9 cellular contexts compared by ENCODE assay signal in the genomic region with DNA sequence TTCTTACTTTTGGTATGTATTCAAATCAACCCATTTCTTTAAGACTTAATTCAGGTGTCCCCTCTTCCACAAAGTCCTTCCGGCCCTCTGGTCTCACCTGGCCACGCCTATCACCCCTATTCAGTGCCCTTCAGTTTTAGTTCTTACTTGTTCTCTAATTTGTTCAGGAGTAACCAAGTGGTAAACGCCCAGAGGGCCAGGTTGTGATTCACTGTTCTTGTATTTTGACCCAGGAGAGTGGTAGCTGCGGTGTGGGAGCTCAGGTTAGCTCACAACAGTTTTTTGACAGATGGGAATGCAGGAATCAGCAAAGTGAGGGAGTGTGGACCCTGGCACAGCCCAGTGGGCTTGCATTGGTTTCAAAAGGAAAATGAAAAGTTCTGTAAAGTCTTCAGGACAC.
DNase-seq lines count a peak whose midpoint lies in the region; ATAC-seq and TF ChIP-seq lines count a peak whose summit lies in the region.
"Had no signal": no experiment of that assay in that cellular context is flagged by ENCODE, and none has a peak within 500 bp of the region (broad histone marks: within the 10 kb centered on the region; RNA-seq: fewer than 3 reads in every experiment).

No MANE protein-coding gene starts in this region.

- H3K4me3 Mint-ChIP-seq in activated T-cell treated with anti-CD3 and anti-CD28 coated beads, Interleukin-2, amount 50 U/mL, for 24 hours: no peak overlapping the region
- peak overlapping the region; percentile 42 for H3K4me3 Mint-ChIP-seq in activated CD4-positive, alpha-beta memory T cell treated with anti-CD3 and anti-CD28 coated beads for 36 hours
- no peak overlapping the region for H3K4me3 Mint-ChIP-seq in type B pancreatic cell

- peaks cover 5% of the 10 kb centered on the region for H3K4me1 ChIP-seq in foreskin keratinocyte

- no peak overlapping the region for H3K27ac ChIP-seq in foreskin keratinocyte
- H3K27ac ChIP-seq: SJSA1 had no signal

- POLR2A ChIA-PET in activated CD4-positive, alpha-beta memory T cell treated with anti-CD3 and anti-CD28 coated beads for 36 hours (lab: Charles Lee): interaction anchor here (0.6 to 1.5 kb wide), 6 partner anchors 9 to 162 kb away, joined by 3 to 8 read pairs (median 4); no protein-coding TSS in a partner anchor

- CTCF ChIA-PET in activated CD4-positive, alpha-beta memory T cell treated with anti-CD3 and anti-CD28 coated beads for 36 hours (lab: Charles Lee): interaction anchor here (0.6 to 8.1 kb wide), 61 partner anchors 10 to 437 kb away, joined by 3 to 153 read pairs (median 6); a partner anchor contains a TSS

- ATAC-seq in foreskin keratinocyte (peak; percentile 89), HG03196 (IDR thresholded peaks at IDR 0.05; ENCODE audit: unreplicated experiment) (no peak)

- no peaks in the 10 kb centered on the region for H3K27me3 Mint-ChIP-seq in activated T-cell treated with anti-CD3 and anti-CD28 coated beads, Interleukin-2, amount 50 U/mL, for 24 hours
- H3K27me3 Mint-ChIP-seq in activated CD4-positive, alpha-beta memory T cell treated with anti-CD3 and anti-CD28 coated beads for 36 hours: no peaks in the 10 kb centered on the region
- H3K27me3 Mint-ChIP-seq in type B pancreatic cell: no peaks in the 10 kb centered on the region

- H3K9me3 Mint-ChIP-seq in activated T-cell treated with anti-CD3 and anti-CD28 coated beads, Interleukin-2, amount 50 U/mL, for 24 hours: no peaks in the 10 kb centered on the region
- no peaks in the 10 kb centered on the region for H3K9me3 Mint-ChIP-seq in activated CD4-positive, alpha-beta memory T cell treated with anti-CD3 and anti-CD28 coated beads for 36 hours
- H3K9me3 Mint-ChIP-seq in type B pancreatic cell: no peaks in the 10 kb centered on the region

- intact Hi-C loops in activated CD4-positive, alpha-beta memory T cell treated with anti-CD3 and anti-CD28 coated beads for 36 hours (cut with micrococcal nuclease): loop anchor here (5.0 to 10.0 kb wide), 3 partner anchors 300 to 523 kb away; a partner anchor contains a TSS

- no peaks in the 10 kb centered on the region for H3K36me3 Mint-ChIP-seq in activated T-cell treated with anti-CD3 and anti-CD28 coated beads, Interleukin-2, amount 50 U/mL, for 24 hours (ENCODE audit: low read depth)
- no peaks in the 10 kb centered on the region for H3K36me3 Mint-ChIP-seq in activated CD4-positive, alpha-beta memory T cell treated with anti-CD3 and anti-CD28 coated beads for 36 hours
- no peaks in the 10 kb centered on the region for H3K36me3 Mint-ChIP-seq in type B pancreatic cell

- H3K27me3 ChIP-seq in foreskin keratinocyte: no peaks in the 10 kb centered on the region
- H3K27me3 ChIP-seq: SJSA1 had no signal

- TF ChIP-seq CTCF in foreskin keratinocyte (conservative IDR thresholded peaks at IDR 0.05): no peak
- TF ChIP-seq CTCF in type B pancreatic cell (conservative IDR thresholded peaks at IDR 0.05): no peak

- H3K27ac Mint-ChIP-seq in activated T-cell treated with anti-CD3 and anti-CD28 coated beads, Interleukin-2, amount 50 U/mL, for 24 hours: peak overlapping the region; percentile 55
- peak overlapping the region; percentile 86 for H3K27ac Mint-ChIP-seq in activated CD4-positive, alpha-beta memory T cell treated with anti-CD3 and anti-CD28 coated beads for 36 hours
- peak overlapping the region; percentile 30 for H3K27ac Mint-ChIP-seq in type B pancreatic cell

- H3K4me1 Mint-ChIP-seq in activated T-cell treated with anti-CD3 and anti-CD28 coated beads, Interleukin-2, amount 50 U/mL, for 24 hours (ENCODE audit: low read depth): peaks cover 61% of the 10 kb centered on the region
- H3K4me1 Mint-ChIP-seq in activated CD4-positive, alpha-beta memory T cell treated with anti-CD3 and anti-CD28 coated beads for 36 hours (ENCODE audit: low read depth): peaks cover 69% of the 10 kb centered on the region
- peaks cover 24% of the 10 kb centered on the region for H3K4me1 Mint-ChIP-seq in type B pancreatic cell (ENCODE audit: unreplicated experiment)

- DNase-seq in activated T-cell treated with anti-CD3 and anti-CD28 coated beads, Interleukin-2, amount 50 U/mL, for 24 hours: peak; percentile 40
- no peak for DNase-seq in activated T-cell treated with anti-CD3 and anti-CD28 coated beads, Interleukin-2, amount 50 U/mL, for 1 hour
- DNase-seq in activated CD4-positive, alpha-beta memory T cell treated with anti-CD3 and anti-CD28 coated beads for 36 hours: no peak
- DNase-seq in foreskin keratinocyte: peak; percentile 65 to 84
- no peak for DNase-seq in type B pancreatic cell (ENCODE audit: extremely low spot score, unreplicated experiment)
- no peak for DNase-seq in NOMO-1 treated with DMSO at 0.1 percent for 48 hours (lab: John Stamatoyannopoulos, UW; ENCODE audit: unreplicated experiment)
- no peak for DNase-seq in NCI-H1105 treated with DMSO at 0.1 percent for 48 hours (lab: John Stamatoyannopoulos, UW)

Comparison
In these comparisons a context has a peak if more than half of its experiments do, and no peak if none do; other contexts are left out.
1. DNase-seq: peak in activated T-cell treated with anti-CD3 and anti-CD28 coated beads, Interleukin-2, amount 50 U/mL, for 24 hours (single experiment) and foreskin keratinocyte (2 of 2); none in activated T-cell treated with anti-CD3 and anti-CD28 coated beads, Interleukin-2, amount 50 U/mL, for 1 hour (single experiment), activated CD4-positive, alpha-beta memory T cell treated with anti-CD3 and anti-CD28 coated beads for 36 hours (single experiment), type B pancreatic cell (single experiment), NOMO-1 treated with DMSO at 0.1 percent for 48 hours (single experiment) and NCI-H1105 treated with DMSO at 0.1 percent for 48 hours (single experiment).
2. H3K27ac Mint-ChIP-seq: peak in every context shown above with its lines; median percentile 86 in activated CD4-positive, alpha-beta memory T cell treated with anti-CD3 and anti-CD28 coated beads for 36 hours; 55 in activated T-cell treated with anti-CD3 and anti-CD28 coated beads, Interleukin-2, amount 50 U/mL, for 24 hours; 30 in type B pancreatic cell.